Comparison of ENCODE assay signal across 26 cellular contexts in the genomic region with DNA sequence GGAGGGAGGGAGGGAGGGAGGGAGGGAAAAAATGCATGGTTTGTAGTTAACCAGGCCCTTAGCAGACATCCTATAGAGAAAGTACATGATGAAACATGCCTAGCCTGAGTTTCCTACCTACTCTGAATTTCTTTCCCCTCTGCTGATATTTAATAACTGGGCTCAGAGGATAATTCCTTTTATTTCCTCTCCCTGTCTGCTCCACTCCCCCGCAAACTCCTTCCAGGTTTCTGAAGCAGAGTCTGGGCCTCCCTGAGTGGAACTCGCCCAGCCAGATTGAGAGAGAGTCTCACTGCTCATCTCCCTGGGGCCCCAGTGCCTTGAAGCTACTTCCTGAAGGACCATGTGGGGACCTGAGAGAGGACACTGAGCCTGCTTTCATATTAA.
DNase-seq lines count a peak whose midpoint lies in the region; ATAC-seq and TF ChIP-seq lines count a peak whose summit lies in the region.
"Had no signal": no experiment of that assay in that cellular context is flagged by ENCODE, and none has a peak within 500 bp of the region (broad histone marks: within the 10 kb centered on the region; RNA-seq: fewer than 3 reads in every experiment).

No MANE protein-coding gene starts in this region.

- H2BK5ac ChIP-seq in neuronal stem cell (ENCODE audit: low read length) (no peak overlapping the region), H9 (ENCODE audit: insufficient read length, low read length) (no peak overlapping the region)

- intact Hi-C loops in esophagus muscularis mucosa (cut with DNase I), result no loop called here

- H3K23ac ChIP-seq in neuronal stem cell (ENCODE audit: low read depth, low read length, poor library complexity) (no peak overlapping the region), H9 (ENCODE audit: insufficient read length, low read depth, low read length) (no peak overlapping the region)

- H3K56ac ChIP-seq in H9 (ENCODE audit: insufficient read length, low read depth, low read length), result no peak overlapping the region

- no peak overlapping the region for H2BK20ac ChIP-seq in H9 (ENCODE audit: low read depth, low read length, poor library complexity, severe bottlenecking)

- H3K27ac Mint-ChIP-seq in H9, result peak overlapping the region in 1 of 3 experiments; percentile 71; a peak in 1 of 7 replicates

- peak overlapping the region; percentile 39 for H3K27ac ChIP-seq in AG04450 (ENCODE audit: low read depth, low read length)
- H3K27ac ChIP-seq in SJSA1, result peak overlapping the region; percentile 27
- H3K27ac ChIP-seq in esophagus muscularis mucosa (replicated peaks in 1 of 4), result no peak overlapping the region
- H3K27ac ChIP-seq in neuronal stem cell (replicated peaks; ENCODE audit: low read length), result no peak overlapping the region
- no peak overlapping the region for H3K27ac ChIP-seq in H9 (ENCODE audit: insufficient read length, low read depth, low read length)
- H3K27ac ChIP-seq: adrenal gland, brain microvascular endothelial cell, neural progenitor cell, upper lobe of left lung had no signal

- CTCF ChIA-PET in AG04450 (lab: Charles Lee), result no interaction called here

- no peak for TF ChIP-seq EP300 in esophagus muscularis mucosa (IDR thresholded peaks at IDR 0.05)

- no peaks in the 10 kb centered on the region for H3K9me3 Mint-ChIP-seq in H9
- H3K9me3 Mint-ChIP-seq: neural progenitor cell had no signal

- H3K79me2 ChIP-seq in H9 (ENCODE audit: insufficient read depth, low read length), result no peaks in the 10 kb centered on the region

- peaks cover 7 to 20% of the 10 kb centered on the region in 2 experiments for H3K4me1 Mint-ChIP-seq in H9

- H3K4me1 ChIP-seq in SJSA1 (replicated peaks) (peaks cover 69% of the 10 kb centered on the region), esophagus muscularis mucosa (peaks cover 0 to 15% (median 13%) of the 10 kb centered on the region in 4 donors), neuronal stem cell (ENCODE audit: control insufficient read depth in 2 of 2, insufficient read depth in 1 of 2, low read depth in 1 of 2, low read length in 2 of 2) (peaks cover 1 to 4% of the 10 kb centered on the region in 2 donors), H9 (ENCODE audit: insufficient read depth, low read length) (no peaks in the 10 kb centered on the region)
- H3K4me1 ChIP-seq: adrenal gland, BE2C, neural progenitor cell, upper lobe of left lung had no signal

- no peak overlapping the region for H4K5ac ChIP-seq in H9 (ENCODE audit: insufficient read length, low read depth, low read length)

- ATAC-seq in HG02885 (IDR thresholded peaks at IDR 0.05; ENCODE audit: poor library complexity, unreplicated experiment), result no peak
- ATAC-seq: HCT116, SK-N-SH treated with all-trans-retinoic acid at 6 μM for 48 hours had no signal

- H4K91ac ChIP-seq in neuronal stem cell (ENCODE audit: low read depth, low read length, poor library complexity) (no peak overlapping the region), H9 (ENCODE audit: insufficient read length, low read depth, low read length) (no peak overlapping the region)

- H3K18ac ChIP-seq in neuronal stem cell (ENCODE audit: low read length), result no peak overlapping the region
- no peak overlapping the region for H3K18ac ChIP-seq in H9 (ENCODE audit: insufficient read length, low read depth, low read length)

- no peak for DNase-seq in AG04450 (ENCODE audit: low read depth, low spot score)
- DNase-seq in SJSA1 (ENCODE audit: low read depth in 1 of 2, low spot score in 2 of 2), result no peak
- peak; percentile 75 for DNase-seq in esophagus muscularis mucosa (ENCODE audit: extremely low spot score)
- DNase-seq in neuronal stem cell (ENCODE audit: low spot score), result no peak
- no peak for DNase-seq in H9
- DNase-seq in NCI-H2171 (lab: John Stamatoyannopoulos, UW), result no peak
- no peak for DNase-seq in iPS-NIHi11 (ENCODE audit: low spot score)
- DNase-seq: activated CD4-positive, alpha-beta T cell treated with anti-CD3 and anti-CD28 coated beads for 48 hours; activated naive CD4-positive, alpha-beta T cell; activated T-cell treated with anti-CD3 and anti-CD28 coated beads, Interleukin-2, amount 50 U/mL, for 48 hours; adrenal gland; BE2C; brain microvascular endothelial cell; COR-L47; DMS79 treated with DMSO at 0.1 percent for 48 hours; effector CD4-positive, alpha-beta T cell; Karpas-422; NCI-H1694 treated with DMSO at 0.1 percent for 48 hours; stimulated activated CD8-positive, alpha-beta memory T cell treated with anti-CD3 and anti-CD28 coated beads, Interleukin-4, amount 100 ng/mL, for 48 hours; T-helper 2 cell; upper lobe of left lung had no signal

- no peak overlapping the region for H3K4ac ChIP-seq in neuronal stem cell (ENCODE audit: low read length)
- H3K4ac ChIP-seq in H9 (ENCODE audit: low read depth, low read length), result no peak overlapping the region

- H2AK5ac ChIP-seq in neuronal stem cell (ENCODE audit: low read depth, low read length) (no peak overlapping the region), H9 (ENCODE audit: insufficient read length, low read length) (no peak overlapping the region)

- TF ChIP-seq POLR2A in esophagus muscularis mucosa (IDR thresholded peaks at IDR 0.05; ENCODE audit: low read depth), result no peak

- POLR2A ChIA-PET in AG04450 (lab: Yijun Ruan, JAX), result interaction anchor here (2.2 kb wide), 1 partner anchor 10 kb away, joined by 7 read pairs; no protein-coding TSS in a partner anchor

- H4K20me1 ChIP-seq in H9 (ENCODE audit: control insufficient read depth, insufficient read depth, insufficient read length), result no peaks in the 10 kb centered on the region

- H2BK120ac ChIP-seq in neuronal stem cell (ENCODE audit: low read depth, low read length), result no peak overlapping the region
- H2BK120ac ChIP-seq in H9 (ENCODE audit: low read depth, low read length, poor library complexity, severe bottlenecking), result no peak overlapping the region

- no peaks in the 10 kb centered on the region for H3K9me3 ChIP-seq in AG04450 (ENCODE audit: control insufficient read depth, insufficient read depth, low read length)
- no peaks in the 10 kb centered on the region for H3K9me3 ChIP-seq in SJSA1 (replicated peaks)
- H3K9me3 ChIP-seq in esophagus muscularis mucosa, result no peaks in the 10 kb centered on the region
- H3K9me3 ChIP-seq in neuronal stem cell (replicated peaks in 1 of 2; ENCODE audit: control insufficient read depth in 2 of 2, insufficient read depth in 1 of 2, low read depth in 1 of 2, low read length in 2 of 2), result no peaks in the 10 kb centered on the region
- H3K9me3 ChIP-seq in H9 (ENCODE audit: control insufficient read depth, low read depth, low read length), result no peaks in the 10 kb centered on the region
- H3K9me3 ChIP-seq: adrenal gland, BE2C, prostate gland, upper lobe of left lung had no signal

- H2BK15ac ChIP-seq in neuronal stem cell (ENCODE audit: low read length) (no peak overlapping the region), H9 (ENCODE audit: low read depth, low read length) (no peak overlapping the region)

- H3T11ph ChIP-seq in H9 (ENCODE audit: low read length), result no peak overlapping the region

- no peaks in the 10 kb centered on the region for H3K23me2 ChIP-seq in H9 (ENCODE audit: insufficient read length, low read depth, low read length, poor library complexity, severe bottlenecking)

- H4K8ac ChIP-seq in neuronal stem cell (ENCODE audit: low read depth, low read length) (no peak overlapping the region), H9 (replicated peaks; ENCODE audit: insufficient read length, low read depth, low read length) (no peak overlapping the region)

- no peak overlapping the region for H3K14ac ChIP-seq in neuronal stem cell (ENCODE audit: low read length)
- no peak overlapping the region for H3K14ac ChIP-seq in H9 (ENCODE audit: insufficient read depth, low read length)

- peaks cover 0 to 2% (median 0%) of the 10 kb centered on the region in 3 experiments; a peak in 2 of 7 replicates for H3K36me3 Mint-ChIP-seq in H9 (ENCODE audit: insufficient read depth in 1 of 3, low read depth in 3 of 3)
- H3K36me3 Mint-ChIP-seq: neural progenitor cell had no signal

- H3K36me3 ChIP-seq in SJSA1, result no peaks in the 10 kb centered on the region
- no peaks in the 10 kb centered on the region for H3K36me3 ChIP-seq in esophagus muscularis mucosa
- no peaks in the 10 kb centered on the region for H3K36me3 ChIP-seq in neuronal stem cell (replicated peaks in 1 of 2; ENCODE audit: control insufficient read depth in 2 of 2, insufficient read depth in 2 of 2, low read length in 2 of 2)
- H3K36me3 ChIP-seq: adrenal gland, BE2C, brain microvascular endothelial cell, neural progenitor cell, prostate gland, upper lobe of left lung had no signal

- TF ChIP-seq CTCF in AG04450 (IDR thresholded peaks at IDR 0.05; ENCODE audit: low read depth, low read length) (no peak), esophagus muscularis mucosa (IDR thresholded peaks at IDR 0.05) (no peak), H9 (conservative IDR thresholded peaks at IDR 0.05) (no peak)

- H3K4me3 Mint-ChIP-seq in H9, result no peak overlapping the region
- H3K4me3 Mint-ChIP-seq: neural progenitor cell had no signal

- no peak overlapping the region for H3K4me2 ChIP-seq in neuronal stem cell (ENCODE audit: insufficient read depth, low read length, poor library complexity, severe bottlenecking)
- no peak overlapping the region for H3K4me2 ChIP-seq in H9 (ENCODE audit: insufficient read depth, insufficient read length, low read length)
- H3K4me2 ChIP-seq: neural progenitor cell had no signal

- H2BK12ac ChIP-seq in neuronal stem cell (ENCODE audit: low read length) (no peak overlapping the region), H9 (ENCODE audit: insufficient read length, low read depth, low read length) (no peak overlapping the region)

- H3K27me3 ChIP-seq in AG04450 (ENCODE audit: control insufficient read depth, insufficient read depth, low read length) (no peaks in the 10 kb centered on the region), SJSA1 (replicated peaks) (no peaks in the 10 kb centered on the region), esophagus muscularis mucosa (no peaks in the 10 kb centered on the region), neuronal stem cell (ENCODE audit: control insufficient read depth in 3 of 3, insufficient read depth in 3 of 3, low read depth in 1 of 3, low read length in 3 of 3) (no peaks in the 10 kb centered on the region), H9 (ENCODE audit: insufficient read depth, low read length) (no peaks in the 10 kb centered on the region)
- H3K27me3 ChIP-seq: adrenal gland, BE2C, brain microvascular endothelial cell, neural progenitor cell, upper lobe of left lung had no signal

- no peaks in the 10 kb centered on the region for H3K79me1 ChIP-seq in neuronal stem cell (ENCODE audit: low read depth, low read length)
- no peaks in the 10 kb centered on the region for H3K79me1 ChIP-seq in H9 (ENCODE audit: insufficient read depth, low read depth, low read length, poor library complexity, severe bottlenecking)

- no peaks in the 10 kb centered on the region for H3K27me3 Mint-ChIP-seq in H9 (ENCODE audit: low read depth)

- H2AFZ ChIP-seq in neuronal stem cell (ENCODE audit: low read length) (peak overlapping the region; percentile 32), H9 (ENCODE audit: low read length) (no peak overlapping the region)
- H2AFZ ChIP-seq: neural progenitor cell had no signal

- WGBS in esophagus muscularis mucosa, result 93% methylated on average over 2 of the region's 2 CpGs
- WGBS in neuronal stem cell (ENCODE audit: extremely low coverage in 2 of 2, insufficient read length in 2 of 2, insufficient replicate concordance in 1 of 2), 2 donors, result no CpG with 5 or more reads among the region's 2 CpGs
- WGBS in H9 (ENCODE audit: extremely low coverage, insufficient read length, low lambda C conversion rate), result no CpG with 5 or more reads among the region's 2 CpGs

- no peak overlapping the region for H3K4me3 ChIP-seq in AG04450 (ENCODE audit: low read depth, low read length)
- no peak overlapping the region for H3K4me3 ChIP-seq in SJSA1
- no peak overlapping the region for H3K4me3 ChIP-seq in esophagus muscularis mucosa
- H3K4me3 ChIP-seq in neuronal stem cell (ENCODE audit: low read length in 2 of 2), result no peak overlapping the region
- H3K4me3 ChIP-seq: adrenal gland, neural progenitor cell, prostate gland, upper lobe of left lung had no signal

- H3K9ac ChIP-seq in neuronal stem cell (ENCODE audit: low read depth, low read length, poor library complexity) (no peak overlapping the region), H9 (ENCODE audit: extremely low read depth, insufficient read length, low read length) (no peak overlapping the region)
- H3K9ac ChIP-seq: neural progenitor cell had no signal

Comparison
In these comparisons a context has a peak if more than half of its experiments do, and no peak if none do; other contexts are left out.
1. H3K27ac ChIP-seq: peak in AG04450 (single experiment) and SJSA1 (single experiment); none in esophagus muscularis mucosa (0 of 4), neuronal stem cell (single experiment) and H9 (single experiment).